In genomic region chr12:98594050-98594853, GRCh38 we compare ENCODE assay signal across 1 cellular context.
TF ChIP-seq lines count a peak whose summit lies in the region.

No MANE protein-coding gene starts in this region.

TF ChIP-seq in HepG2, 621 proteins besides CTCF, POLR2A, EP300 and RAD21 (continued from another document):
- TF ChIP-seq AKNA (CRISPR knock-in tag; IDR thresholded peaks at IDR 0.05; ENCODE audit: borderline replicate concordance) (no peak), ZNF564 (CRISPR knock-in tag; IDR thresholded peaks at IDR 0.05) (0 out of 2 replicates have a peak, but pooled peaks have one; percentile 64), CENPT (CRISPR knock-in tag; IDR thresholded peaks at IDR 0.05; ENCODE audit: low read depth) (no peak), ZNF687 (CRISPR knock-in tag; IDR thresholded peaks at IDR 0.05) (peak; percentile 71), ZNF331 (CRISPR knock-in tag; IDR thresholded peaks at IDR 0.05) (no peak), AGO2 (optimal IDR thresholded peaks at IDR 0.05; ENCODE audit: low read depth, low read length) (peak; percentile 98), TBL1XR1 (IDR thresholded peaks at IDR 0.05; ENCODE audit: borderline replicate concordance, low read length, partially characterized antibody) (no peak), ZNF691 (CRISPR knock-in tag; IDR thresholded peaks at IDR 0.05; ENCODE audit: borderline replicate concordance, low read depth) (no peak), SKIL (CRISPR knock-in tag; IDR thresholded peaks at IDR 0.05; ENCODE audit: borderline replicate concordance) (no peak), ZNF274 (CRISPR knock-in tag; IDR thresholded peaks at IDR 0.05) (0 out of 2 replicates have a peak, but pooled peaks have one; percentile 7), GMEB1 (CRISPR knock-in tag; IDR thresholded peaks at IDR 0.05; ENCODE audit: borderline replicate concordance) (no peak), SRY (CRISPR knock-in tag; IDR thresholded peaks at IDR 0.05) (0 out of 2 replicates have a peak, but pooled peaks have one; percentile 56), ZNF484 (CRISPR knock-in tag; IDR thresholded peaks at IDR 0.05; ENCODE audit: borderline replicate concordance, low read depth) (no peak), ZNF430 (CRISPR knock-in tag; IDR thresholded peaks at IDR 0.05) (peak; percentile 77), MAZ (IDR thresholded peaks at IDR 0.05; ENCODE audit: borderline replicate concordance, low read depth, low read length) (no peak), MAZ (CRISPR knock-in tag; IDR thresholded peaks at IDR 0.05; ENCODE audit: low read depth) (peak; percentile 7; the same call in 1 of the 2 replicates), ARNT (IDR thresholded peaks at IDR 0.05) (no peak), SIN3A (IDR thresholded peaks at IDR 0.05; ENCODE audit: borderline replicate concordance, low read depth, low read length) (peak; percentile 4; the same call in 1 of the 2 replicates), ZNF891 (CRISPR knock-in tag; IDR thresholded peaks at IDR 0.05) (0 out of 2 replicates have a peak, but pooled peaks have one; percentile 19), ATF4 (CRISPR knock-in tag; IDR thresholded peaks at IDR 0.05) (no peak)
